ENCODE assay signal across 17 cellular contexts in genomic region chr4:37603711-37604110, GRCh38.
"Had no signal": no experiment of that assay in that cellular context is flagged by ENCODE, and none has a peak within 500 bp of the region (broad histone marks: within the 10 kb centered on the region; RNA-seq: fewer than 3 reads in every experiment).

No MANE protein-coding gene starts in this region.

- H3K27ac Mint-ChIP-seq: activated CD4-positive, alpha-beta memory T cell treated with anti-CD3 and anti-CD28 coated beads, Interleukin-2, amount 10 ng/mL, durations not matched to agents 7 days and 5 days; activated CD4-positive, alpha-beta T cell treated with anti-CD3 and anti-CD28 coated beads, Interleukin-2, amount 10 ng/mL, durations not matched to agents 7 days and 5 days; activated naive CD4-positive, alpha-beta T cell treated with anti-CD3 and anti-CD28 coated beads, Interleukin-2, amount 50 U/mL, for 72 hours; activated T-cell treated with anti-CD3 and anti-CD28 coated beads, Interleukin-2, amount 50 U/mL, for 24 hours; activated T-cell treated with anti-CD3 and anti-CD28 coated beads, Interleukin-2, amount 50 U/mL, for 72 hours; WTC11 had no signal

- H3K27ac ChIP-seq: ascending aorta, coronary artery, esophagus muscularis mucosa, foreskin keratinocyte, gastrocnemius medialis had no signal

- H3K9me3 Mint-ChIP-seq: activated CD4-positive, alpha-beta memory T cell treated with anti-CD3 and anti-CD28 coated beads, Interleukin-2, amount 10 ng/mL, durations not matched to agents 7 days and 5 days; activated CD4-positive, alpha-beta T cell treated with anti-CD3 and anti-CD28 coated beads, Interleukin-2, amount 10 ng/mL, durations not matched to agents 7 days and 5 days; activated naive CD4-positive, alpha-beta T cell treated with anti-CD3 and anti-CD28 coated beads, Interleukin-2, amount 10 ng/mL, durations not matched to agents 7 days and 5 days; activated naive CD4-positive, alpha-beta T cell treated with anti-CD3 and anti-CD28 coated beads, Interleukin-2, amount 50 U/mL, for 72 hours; activated naive CD8-positive, alpha-beta T cell treated with anti-CD3 and anti-CD28 coated beads, Interleukin-2, amount 10 ng/mL, durations not matched to agents 7 days and 5 days; activated T-cell treated with anti-CD3 and anti-CD28 coated beads, Interleukin-2, amount 50 U/mL, for 24 hours; activated T-cell treated with anti-CD3 and anti-CD28 coated beads, Interleukin-2, amount 50 U/mL, for 72 hours; central memory CD8-positive, alpha-beta T cell; effector memory CD8-positive, alpha-beta T cell had no signal

- H3K9me3 ChIP-seq: ascending aorta, esophagus muscularis mucosa, gastrocnemius medialis had no signal

- H3K4me3 Mint-ChIP-seq: activated CD4-positive, alpha-beta memory T cell treated with anti-CD3 and anti-CD28 coated beads, Interleukin-2, amount 10 ng/mL, durations not matched to agents 7 days and 5 days; activated CD4-positive, alpha-beta T cell treated with anti-CD3 and anti-CD28 coated beads, Interleukin-2, amount 10 ng/mL, durations not matched to agents 7 days and 5 days; activated naive CD4-positive, alpha-beta T cell treated with anti-CD3 and anti-CD28 coated beads, Interleukin-2, amount 10 ng/mL, durations not matched to agents 7 days and 5 days; activated naive CD8-positive, alpha-beta T cell treated with anti-CD3 and anti-CD28 coated beads, Interleukin-2, amount 10 ng/mL, durations not matched to agents 7 days and 5 days; activated T-cell treated with anti-CD3 and anti-CD28 coated beads, Interleukin-2, amount 50 U/mL, for 24 hours; activated T-cell treated with anti-CD3 and anti-CD28 coated beads, Interleukin-2, amount 50 U/mL, for 72 hours; central memory CD8-positive, alpha-beta T cell; effector memory CD8-positive, alpha-beta T cell; WTC11 had no signal

- H3K27me3 ChIP-seq: ascending aorta, esophagus muscularis mucosa, foreskin keratinocyte, gastrocnemius medialis had no signal

- H3K27me3 Mint-ChIP-seq: activated CD4-positive, alpha-beta memory T cell treated with anti-CD3 and anti-CD28 coated beads, Interleukin-2, amount 10 ng/mL, durations not matched to agents 7 days and 5 days; activated CD4-positive, alpha-beta T cell treated with anti-CD3 and anti-CD28 coated beads, Interleukin-2, amount 10 ng/mL, durations not matched to agents 7 days and 5 days; activated naive CD8-positive, alpha-beta T cell treated with anti-CD3 and anti-CD28 coated beads, Interleukin-2, amount 10 ng/mL, durations not matched to agents 7 days and 5 days; activated T-cell treated with anti-CD3 and anti-CD28 coated beads, Interleukin-2, amount 50 U/mL, for 24 hours; central memory CD8-positive, alpha-beta T cell; effector memory CD8-positive, alpha-beta T cell had no signal

- H3K4me1 ChIP-seq: ascending aorta, foreskin keratinocyte, gastrocnemius medialis had no signal

- H3K4me3 ChIP-seq: ascending aorta, coronary artery, esophagus muscularis mucosa, gastrocnemius medialis had no signal

- FAIRE-seq: bronchial epithelial cell, TTC549 had no signal

- H3K36me3 ChIP-seq: ascending aorta, esophagus muscularis mucosa, gastrocnemius medialis had no signal

- H3K36me3 Mint-ChIP-seq: activated naive CD4-positive, alpha-beta T cell treated with anti-CD3 and anti-CD28 coated beads, Interleukin-2, amount 50 U/mL, for 72 hours had no signal
